Comparison of ENCODE assay signal across 18 cellular contexts in the genomic region with DNA sequence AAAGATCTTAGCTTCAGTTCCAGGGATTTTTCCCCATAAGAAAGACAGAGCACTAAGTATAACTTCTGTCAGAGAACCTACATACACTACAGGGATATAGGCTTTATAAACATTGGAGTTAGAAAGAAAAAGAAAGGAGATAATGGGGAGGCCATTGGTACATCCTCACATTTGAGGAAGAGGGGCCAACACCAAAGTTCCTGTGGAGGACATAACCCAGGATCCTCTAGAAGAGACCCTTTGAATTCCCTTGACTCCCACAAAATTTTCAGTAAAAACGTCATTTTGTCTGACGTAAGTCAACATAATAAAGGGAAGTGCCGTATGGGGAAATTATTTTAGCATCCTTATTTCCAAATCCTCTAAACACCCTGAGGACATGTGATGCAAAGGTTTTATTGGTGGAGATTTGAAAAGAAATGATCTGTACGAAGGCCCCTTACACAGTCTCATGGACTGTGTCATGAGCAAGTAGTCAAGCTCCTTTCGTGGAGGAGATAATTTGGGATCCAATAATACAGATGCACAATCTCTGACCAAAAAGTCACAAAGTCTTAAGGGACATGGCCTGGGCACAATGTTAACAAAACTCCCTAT. TPM values are rescaled to one million over a fixed set of nuclear protein-coding genes. Genes with fewer than 3 reads are reported as not detected.
DNase-seq lines count a peak whose midpoint lies in the region; ATAC-seq, FAIRE-seq and TF ChIP-seq lines count a peak whose summit lies in the region.
"Had no signal": no experiment of that assay in that cellular context is flagged by ENCODE, and none has a peak within 500 bp of the region (broad histone marks: within the 10 kb centered on the region; RNA-seq: fewer than 3 reads in every experiment).

No MANE protein-coding gene starts in this region.

- no peak for TF ChIP-seq EP300 in upper lobe of left lung (IDR thresholded peaks at IDR 0.05)

- no peak for TF ChIP-seq POLR2A in upper lobe of left lung (IDR thresholded peaks at IDR 0.05)

- ATAC-seq in right cardiac atrium = peak in 1 of 2 donors; percentile 20
- ATAC-seq in left ventricle myocardium superior = no peak
- peak; percentile 34 to 78 for ATAC-seq in upper lobe of left lung (ENCODE audit: low FRiP score in 2 of 2)
- no peak for ATAC-seq in HG03196 (IDR thresholded peaks at IDR 0.05; ENCODE audit: unreplicated experiment)

- FAIRE-seq in kidney (lab: Jason Lieb, UNC) = no peak

- H3K4me3 ChIP-seq in right cardiac atrium (ENCODE audit: low read length) = no peak overlapping the region
- H3K4me3 ChIP-seq in kidney (ENCODE audit: low read length in 2 of 2) = no peak overlapping the region
- no peak overlapping the region for H3K4me3 ChIP-seq in upper lobe of left lung
- no peak overlapping the region for H3K4me3 ChIP-seq in MG63
- H3K4me3 ChIP-seq: vagina had no signal

- H3K4me1 ChIP-seq in right cardiac atrium (ENCODE audit: control insufficient read depth, insufficient read depth, low read length) (no peaks in the 10 kb centered on the region), kidney (ENCODE audit: control insufficient read depth in 1 of 2, insufficient read depth in 1 of 2, low read depth in 1 of 2, low read length in 2 of 2) (no peaks in the 10 kb centered on the region), upper lobe of left lung (peaks cover 0 to 4% (median 0%) of the 10 kb centered on the region in 4 donors)
- H3K4me1 ChIP-seq: vagina had no signal

- no peaks in the 10 kb centered on the region for H3K36me3 ChIP-seq in kidney (ENCODE audit: control insufficient read depth in 1 of 2, insufficient read depth in 2 of 2, low read length in 2 of 2)
- H3K36me3 ChIP-seq in upper lobe of left lung = no peaks in the 10 kb centered on the region
- no peaks in the 10 kb centered on the region for H3K36me3 ChIP-seq in MG63
- H3K36me3 ChIP-seq: vagina had no signal

- no peak overlapping the region for H3K9ac ChIP-seq in kidney (ENCODE audit: low read length in 2 of 2)

- H3K9me3 ChIP-seq in right cardiac atrium (ENCODE audit: control insufficient read depth, low read length) (peaks cover 2% of the 10 kb centered on the region), kidney (ENCODE audit: control insufficient read depth in 1 of 2, low read length in 2 of 2) (peaks cover 0 to 1% of the 10 kb centered on the region in 2 donors), upper lobe of left lung (no peaks in the 10 kb centered on the region), MG63 (no peaks in the 10 kb centered on the region)
- H3K9me3 ChIP-seq: vagina had no signal

- DNase-seq in right cardiac atrium = no peak
- DNase-seq in left ventricle myocardium superior = no peak
- peak; percentile 70 for DNase-seq in MV-4-11 (lab: John Stamatoyannopoulos, UW)
- DNase-seq in kidney = no peak
- DNase-seq in upper lobe of left lung = no peak
- no peak for DNase-seq in retina
- no peak for DNase-seq in MG63
- DNase-seq: cerebellar nuclear complex, mammary epithelial cell, NCI-H1417, NCI-H510A, SHP77 had no signal

- H3K27me3 ChIP-seq in right cardiac atrium (ENCODE audit: control insufficient read depth, insufficient read depth) = no peaks in the 10 kb centered on the region
- H3K27me3 ChIP-seq in upper lobe of left lung = no peaks in the 10 kb centered on the region
- no peaks in the 10 kb centered on the region for H3K27me3 ChIP-seq in MG63
- H3K27me3 ChIP-seq: vagina had no signal

- TF ChIP-seq CTCF in kidney (IDR thresholded peaks at IDR 0.05; ENCODE audit: borderline replicate concordance, extremely low read depth, insufficient read depth) (no peak), upper lobe of left lung (IDR thresholded peaks at IDR 0.05) (no peak)

- 64% methylated on average over 5 of the region's 5 CpGs for WGBS in right cardiac atrium
- WGBS in upper lobe of left lung, 2 donors = 53 to 64% methylated on average over 5 of the region's 5 CpGs

- intact Hi-C loops in right cardiac atrium (cut with DNase I) = no loop called here
- intact Hi-C loops in left ventricle myocardium superior (cut with micrococcal nuclease) = no loop called here
- intact Hi-C loops in kidney (cut with DNase I) = no loop called here

- H3K27ac ChIP-seq in right cardiac atrium (ENCODE audit: low read length) (peak overlapping the region; percentile 72), kidney (ENCODE audit: low read depth in 2 of 2, low read length in 2 of 2) (peak overlapping the region; percentile 20 to 32), upper lobe of left lung (peak overlapping the region in 3 of 4 donors; percentile 65 to 83 (median 69))
- H3K27ac ChIP-seq: vagina had no signal

RNA-seq across cellular contexts. Expression of gene HLA-DRA, which starts 33.2 kb away (rescaled TPM):
- 100 to 1,000 TPM in 1 of 4 donors, 10 to 100 TPM in 3; 79.4 to 139 (median 88.9) TPM for total RNA-seq in right cardiac atrium
- 66.7 TPM for polyA plus RNA-seq in right cardiac atrium
- total RNA-seq in left ventricle myocardium superior = 109 TPM
- total RNA-seq in kidney = 607 TPM
- polyA plus RNA-seq in kidney (ENCODE audit: insufficient read depth, low read depth, low replicate concordance) = 489 TPM
- 1,000 to 10,000 TPM in 3 of 6 donors, 100 to 1,000 TPM in 3; 202 to 2,231 (median 1,304) TPM for total RNA-seq in upper lobe of left lung
- not detected in 2 replicates for total RNA-seq in MG63 (2014; rRNA removed; shearing (Covaris generic); ENCODE audit: low replicate concordance)
- total RNA-seq: H7, osteocyte had no signal
- polyA plus RNA-seq: AG04450 had no signal

RNA-seq across cellular contexts. Expression of gene HLA-DRB5, which starts 57.2 kb away (rescaled TPM):
- total RNA-seq in right cardiac atrium (10 to 100 TPM; 22.9 to 98.5 (median 60.7) TPM), left ventricle myocardium superior (19.5 TPM), kidney (2.8 TPM), upper lobe of left lung (100 to 1,000 TPM in 3 of 6 donors, 10 to 100 TPM in 2, 1 to 10 TPM in 1; 7.3 to 329 (median 143) TPM)
- polyA plus RNA-seq in right cardiac atrium (0.45 TPM), kidney (ENCODE audit: insufficient read depth, low read depth, low replicate concordance) (59.9 TPM)
- not detected in 2 replicates for total RNA-seq in MG63 (2014; rRNA removed; shearing (Covaris generic); ENCODE audit: low replicate concordance)
- total RNA-seq: HT1080, mammary epithelial cell, osteocyte had no signal
- polyA plus RNA-seq: AG04450 had no signal

Comparison
In these comparisons a context has a peak if more than half of its experiments do, and no peak if none do; other contexts are left out.
1. ATAC-seq: peak in upper lobe of left lung (2 of 2); none in left ventricle myocardium superior (single experiment) and HG03196 (single experiment).
2. RNA of gene HLA-DRA, which starts 33.2 kb away (total RNA-seq): 202 to 2,231 TPM in upper lobe of left lung, 607 TPM in kidney (single experiment), 109 TPM in left ventricle myocardium superior (single experiment) and 79.4 to 139 TPM in right cardiac atrium; not detected in MG63; every median in the first group is over 10 times any median in the second.
3. Peak in every context shown above with its lines, with median percentiles within 50 percentile points of each other: H3K27ac ChIP-seq.